Comparison of ENCODE assay signal across 8 cellular contexts in genomic region chr20:51624157-51624731, GRCh38.
DNase-seq lines count a peak whose midpoint lies in the region; ATAC-seq lines count a peak whose summit lies in the region.

No MANE protein-coding gene starts in this region.

- H3K9me3 ChIP-seq in adipocyte (ENCODE audit: control insufficient read depth, low read length): no peaks in the 10 kb centered on the region

- ATAC-seq in GM19035 (IDR thresholded peaks at IDR 0.05; ENCODE audit: unreplicated experiment): no peak

- no peaks in the 10 kb centered on the region for H3K27me3 ChIP-seq in adipocyte (replicated peaks; ENCODE audit: control insufficient read depth, insufficient read depth, low read length)

- H3K36me3 ChIP-seq in adipocyte (ENCODE audit: control insufficient read depth, insufficient read depth, low read length, severe bottlenecking): peaks cover 72% of the 10 kb centered on the region

- H3K9ac ChIP-seq in adipocyte (ENCODE audit: low read length): no peak overlapping the region

- no peak overlapping the region for H3K4me3 ChIP-seq in adipocyte (ENCODE audit: low read length)

- DNase-seq in NCI-H345 treated with DMSO at 0.1 percent for 48 hours (lab: John Stamatoyannopoulos, UW; ENCODE audit: unreplicated experiment) (peak; percentile 4), NCI-H345 (lab: John Stamatoyannopoulos, UW) (no peak), Kasumi-1 (lab: John Stamatoyannopoulos, UW) (peak; percentile 62 to 70), SW480 (ENCODE audit: low spot score) (peak; percentile 62), adipocyte (ENCODE audit: low read depth) (peak; percentile 71), iPS DF 4.7 (ENCODE audit: extremely low read depth, low spot score) (peak; percentile 72)
- DNase-seq in stimulated activated CD4-positive, alpha-beta T cell treated with anti-CD3 and anti-CD28 coated beads, Interleukin-15, amount 100 ng/mL, for 48 hours (ENCODE audit: low read depth in 2 of 2): peak; percentile 32 to 70

- H3K4me1 ChIP-seq in adipocyte (ENCODE audit: control insufficient read depth, insufficient read depth, low read length): peaks cover 5% of the 10 kb centered on the region
